ENCODE assay signal across 8 cellular contexts in the genomic region with DNA sequence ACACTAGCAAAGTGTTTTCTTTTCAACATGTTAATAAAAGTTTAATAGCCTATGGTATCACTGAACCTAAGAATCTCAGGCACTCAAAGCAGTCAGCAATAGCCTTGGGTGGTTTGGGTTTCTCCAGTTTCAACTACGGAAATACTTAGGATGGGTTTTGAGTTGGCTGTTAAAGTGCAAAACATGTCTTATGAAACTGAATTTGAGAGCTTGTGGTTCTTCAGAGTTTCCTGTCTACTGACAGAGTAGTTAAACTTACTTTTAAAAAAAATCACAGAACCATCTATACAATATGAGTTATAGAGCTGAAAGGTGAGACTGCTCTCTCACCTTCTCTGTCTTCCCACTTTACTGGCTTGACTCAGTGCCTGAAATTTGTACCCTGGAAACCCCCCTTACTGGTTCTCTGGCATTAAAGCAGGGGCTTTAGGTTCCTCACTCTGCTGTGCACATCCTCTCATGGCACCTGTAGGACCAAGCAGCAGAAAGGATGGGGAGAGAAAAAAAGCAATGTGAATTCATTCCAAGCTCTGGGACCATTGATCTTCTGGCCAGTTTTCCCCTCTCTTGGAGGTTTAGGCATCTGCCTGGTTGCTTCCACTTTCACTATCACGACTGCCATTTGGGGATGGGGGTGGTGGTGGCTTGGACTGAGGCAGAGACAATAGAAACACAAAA. TPM values are rescaled to one million over a fixed set of nuclear protein-coding genes. Genes with fewer than 3 reads are reported as not detected.
A peak's percentile ranks its signal among the peaks of the same experiment; 100 is the strongest.
DNase-seq lines count a peak whose midpoint lies in the region; ATAC-seq and TF ChIP-seq lines count a peak whose summit lies in the region.

No MANE protein-coding gene starts in this region.

- intact Hi-C loops in uterus (cut with DNase I; ENCODE audit: low total_unique reads), result no loop called here

- H3K27me3 ChIP-seq in RWPE2 (ENCODE audit: insufficient read depth, poor library complexity, severe bottlenecking) (no peaks in the 10 kb centered on the region), uterus (no peaks in the 10 kb centered on the region)

- H3K4me3 ChIP-seq in RWPE2 (ENCODE audit: severe bottlenecking) (no peak overlapping the region), uterus (no peak overlapping the region)

- H3K4me1 ChIP-seq in RWPE2 (ENCODE audit: insufficient read depth, poor library complexity, severe bottlenecking) (no peaks in the 10 kb centered on the region), uterus (no peaks in the 10 kb centered on the region)

- no peak overlapping the region for H3K27ac ChIP-seq in RWPE2 (ENCODE audit: poor library complexity, severe bottlenecking)
- no peak overlapping the region for H3K27ac ChIP-seq in uterus

- peak; percentile 97 for ATAC-seq in HG02763 (IDR thresholded peaks at IDR 0.05; ENCODE audit: unreplicated experiment)
- ATAC-seq in RWPE2 (ENCODE audit: low read depth), result 0 out of 3 replicates have a peak, but pooled peaks have one; percentile 33

- H3K36me3 ChIP-seq in RWPE2 (ENCODE audit: low read depth) (no peaks in the 10 kb centered on the region), uterus (peaks cover 0 to 5% of the 10 kb centered on the region in 2 donors)

- DNase-seq in activated CD4-positive, alpha-beta T cell treated with anti-CD3 and anti-CD28 coated beads for 48 hours, result peak; percentile 44
- no peak for DNase-seq in activated CD4-positive, alpha-beta T cell treated with anti-CD3 and anti-CD28 coated beads, Interleukin-2, amount 50 U/mL, for 1 hour
- DNase-seq in RWPE2 (ENCODE audit: low spot score), result no peak
- DNase-seq in left kidney (ENCODE audit: low read depth, low spot score), result peak; percentile 35
- no peak for DNase-seq in D341Med (ENCODE audit: low spot score)
- DNase-seq in uterus, result no peak
- DNase-seq in NCI-H526 (lab: John Stamatoyannopoulos, UW), result no peak

- no peak for TF ChIP-seq POLR2A in uterus (IDR thresholded peaks at IDR 0.05)

- no peak for TF ChIP-seq CTCF in RWPE2 (IDR thresholded peaks at IDR 0.05; ENCODE audit: poor library complexity, severe bottlenecking)
- no peak for TF ChIP-seq CTCF in uterus (IDR thresholded peaks at IDR 0.05)

- H3K9me3 ChIP-seq in RWPE2 (ENCODE audit: severe bottlenecking) (no peaks in the 10 kb centered on the region), uterus (no peaks in the 10 kb centered on the region)

RNA-seq across cellular contexts. Expression of gene CCDC141, which starts 18.1 kb away (rescaled TPM):
- 10 to 100 TPM in 1 of 4 donors, 1 to 10 TPM in 2, under 1 TPM in 1; 0.29 to 10.2 (median 3.8) TPM for total RNA-seq in uterus

Comparison
In these comparisons a context has a peak if more than half of its experiments do, and no peak if none do; other contexts are left out.
1. DNase-seq: peak in activated CD4-positive, alpha-beta T cell treated with anti-CD3 and anti-CD28 coated beads for 48 hours (single experiment) and left kidney (single experiment); none in activated CD4-positive, alpha-beta T cell treated with anti-CD3 and anti-CD28 coated beads, Interleukin-2, amount 50 U/mL, for 1 hour (single experiment), RWPE2 (single experiment), D341Med (single experiment), uterus (0 of 2) and NCI-H526 (0 of 2).